ENCODE assay signal across 32 cellular contexts in the genomic region with DNA sequence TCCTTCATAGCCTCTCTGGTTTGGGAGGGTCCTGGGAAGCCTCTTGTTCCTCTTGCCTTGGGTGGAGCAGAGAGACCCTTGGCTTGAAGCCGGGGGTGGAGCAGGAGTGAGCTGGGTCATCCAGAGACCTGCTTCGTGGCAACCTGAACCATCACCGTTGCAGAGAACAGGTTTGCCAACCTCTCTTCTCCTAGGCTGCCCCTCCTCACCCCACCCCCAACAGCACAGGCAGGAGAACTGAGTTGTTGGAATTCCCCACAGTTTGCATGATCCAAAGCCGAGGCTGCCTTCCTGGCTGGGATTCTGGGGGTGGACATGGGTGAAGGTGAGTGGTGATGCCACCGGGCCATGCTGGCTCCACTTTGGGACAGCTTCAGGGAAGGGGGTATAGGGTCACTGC. TPM values are rescaled to one million over a fixed set of nuclear protein-coding genes. Genes with fewer than 3 reads are reported as not detected.
DNase-seq lines count a peak whose midpoint lies in the region; ATAC-seq and TF ChIP-seq lines count a peak whose summit lies in the region.
"Had no signal": no experiment of that assay in that cellular context is flagged by ENCODE, and none has a peak within 500 bp of the region (broad histone marks: within the 10 kb centered on the region; RNA-seq: fewer than 3 reads in every experiment).

No MANE protein-coding gene starts in this region.

- no peaks in the 10 kb centered on the region for H3K36me3 Mint-ChIP-seq in natural killer cell
- H3K36me3 Mint-ChIP-seq in natural killer cell treated with Interleukin-12 subunit alpha and Interleukin-12 subunit beta and Interleukin-15 and Interleukin-18, amount 100 ng/mL, for 72 hours, result no peaks in the 10 kb centered on the region
- peaks cover 6% of the 10 kb centered on the region for H3K36me3 Mint-ChIP-seq in effector memory CD8-positive, alpha-beta T cell (ENCODE audit: insufficient read depth)
- H3K36me3 Mint-ChIP-seq: stimulated activated memory B cell treated with anti-CD40 and anti-IgM and Interleukin-4, amounts not matched to agents 10 μg/mL and 1 μg/mL and 100 μg/mL, for 72 hours had no signal

- DNase-seq in natural killer cell (no peak), left kidney (ENCODE audit: low read depth, low spot score) (peak; percentile 43), germinal center (ENCODE audit: low spot score) (no peak), retina (no peak)
- no peak for DNase-seq in natural killer cell treated with Interleukin-12 subunit alpha and Interleukin-12 subunit beta and Interleukin-15 and Interleukin-18, amount 100 ng/mL, for 72 hours (ENCODE audit: low spot score)
- DNase-seq in effector memory CD8-positive, alpha-beta T cell, result no peak
- no peak for DNase-seq in stimulated activated CD4-positive, alpha-beta T cell treated with anti-CD3 and anti-CD28 coated beads, Interleukin-2, amount 100 ng/mL, for 48 hours
- DNase-seq: activated CD4-positive, alpha-beta T cell treated with anti-CD3 and anti-CD28 coated beads, Interleukin-2, amount 50 U/mL, for 48 hours; activated T-cell treated with anti-CD3 and anti-CD28 coated beads, Interleukin-2, amount 50 U/mL, for 48 hours; C1 segment of cervical spinal cord; COR-L47; dermis blood vessel endothelial cell; GF-D8; GM23248; HFFc6; hippocampal formation; KG1; left ventricle myocardium inferior; NCI-H1105; NCI-H187 treated with DMSO at 0.1 percent for 48 hours; NCI-H526 treated with DMSO at 0.1 percent for 48 hours; NK-92 treated with Interleukin-12 subunit alpha and Interleukin-12 subunit beta, amount 100 ng/mL, for 24 hours; stimulated activated CD4-positive, alpha-beta T cell treated with anti-CD3 and anti-CD28 coated beads, Interleukin-15, amount 100 ng/mL, for 24 hours; T-helper 2 cell had no signal

- H3K36me3 ChIP-seq in ectodermal cell (ENCODE audit: control insufficient read depth, insufficient read depth, low read length), result no peaks in the 10 kb centered on the region
- H3K36me3 ChIP-seq: gastroesophageal sphincter, left ventricle myocardium inferior had no signal

- peaks cover 43% of the 10 kb centered on the region for H3K4me1 ChIP-seq in ectodermal cell (ENCODE audit: control insufficient read depth, insufficient read depth, low read length)

- no peak overlapping the region for H3K27ac ChIP-seq in ectodermal cell (ENCODE audit: insufficient read depth, low read depth, low read length, poor library complexity, severe bottlenecking)
- H3K27ac ChIP-seq: 22Rv1, gastroesophageal sphincter, GM23248, left ventricle myocardium inferior had no signal

- H3K27me3 Mint-ChIP-seq in natural killer cell (ENCODE audit: low read depth in 2 of 2), result peaks cover 29% of the 10 kb centered on the region in 2 donors
- H3K27me3 Mint-ChIP-seq in natural killer cell treated with Interleukin-12 subunit alpha and Interleukin-12 subunit beta and Interleukin-15 and Interleukin-18, amount 100 ng/mL, for 72 hours, result peaks cover 21 to 22% of the 10 kb centered on the region in 2 donors
- H3K27me3 Mint-ChIP-seq in effector memory CD8-positive, alpha-beta T cell, result peaks cover 28 to 47% of the 10 kb centered on the region in 2 donors

- peak overlapping the region; percentile 17 for H3K4me3 Mint-ChIP-seq in natural killer cell
- no peak overlapping the region for H3K4me3 Mint-ChIP-seq in natural killer cell treated with Interleukin-12 subunit alpha and Interleukin-12 subunit beta and Interleukin-15 and Interleukin-18, amount 100 ng/mL, for 72 hours
- no peak overlapping the region for H3K4me3 Mint-ChIP-seq in effector memory CD8-positive, alpha-beta T cell
- H3K4me3 Mint-ChIP-seq: HFFc6; stimulated activated memory B cell treated with anti-CD40 and anti-IgM and Interleukin-4, amounts not matched to agents 10 μg/mL and 1 μg/mL and 100 μg/mL, for 72 hours had no signal

- H3K9me3 ChIP-seq in ectodermal cell (ENCODE audit: control insufficient read depth, low read length), result no peaks in the 10 kb centered on the region
- H3K9me3 ChIP-seq: gastroesophageal sphincter, left ventricle myocardium inferior had no signal

- H3K27me3 ChIP-seq in ectodermal cell (ENCODE audit: control insufficient read depth, insufficient read depth, low read length, poor library complexity, severe bottlenecking), result peaks cover 46% of the 10 kb centered on the region

- H3K27ac Mint-ChIP-seq in natural killer cell, result no peak overlapping the region
- no peak overlapping the region for H3K27ac Mint-ChIP-seq in natural killer cell treated with Interleukin-12 subunit alpha and Interleukin-12 subunit beta and Interleukin-15 and Interleukin-18, amount 100 ng/mL, for 72 hours
- H3K27ac Mint-ChIP-seq in effector memory CD8-positive, alpha-beta T cell, result no peak overlapping the region
- H3K27ac Mint-ChIP-seq: HFFc6; stimulated activated memory B cell treated with anti-CD40 and anti-IgM and Interleukin-4, amounts not matched to agents 10 μg/mL and 1 μg/mL and 100 μg/mL, for 72 hours had no signal

- TF ChIP-seq CTCF in natural killer cell (IDR thresholded peaks at IDR 0.05), result no peak

- peak overlapping the region; percentile 55 for H3K4me3 ChIP-seq in ectodermal cell (ENCODE audit: insufficient read depth, low read depth, low read length)
- H3K4me3 ChIP-seq: gastroesophageal sphincter, GM23248, left ventricle myocardium inferior had no signal

- peaks cover 6 to 7% of the 10 kb centered on the region in 2 donors for H3K4me1 Mint-ChIP-seq in natural killer cell
- H3K4me1 Mint-ChIP-seq in natural killer cell treated with Interleukin-12 subunit alpha and Interleukin-12 subunit beta and Interleukin-15 and Interleukin-18, amount 100 ng/mL, for 72 hours (ENCODE audit: low read depth in 2 of 2), result peaks cover 5 to 7% of the 10 kb centered on the region in 2 donors
- H3K4me1 Mint-ChIP-seq in effector memory CD8-positive, alpha-beta T cell (ENCODE audit: low read depth in 2 of 2), result peaks cover 8 to 12% of the 10 kb centered on the region in 2 donors

- no peak for ATAC-seq in natural killer cell
- no peak for ATAC-seq in natural killer cell treated with Interleukin-12 subunit alpha and Interleukin-12 subunit beta and Interleukin-15 and Interleukin-18, amount 100 ng/mL, for 72 hours
- ATAC-seq in effector memory CD8-positive, alpha-beta T cell (replicated peaks), result no peak
- ATAC-seq: activated CD4-positive, CD25-positive, alpha-beta regulatory T cell treated with anti-CD3 and anti-CD28 coated beads, Interleukin-2, amount 50 U/mL, for 24 hours; gastroesophageal sphincter; Panc1; stimulated activated memory B cell treated with anti-CD40 and anti-IgM and Interleukin-4, amounts not matched to agents 10 μg/mL and 1 μg/mL and 100 μg/mL, for 72 hours had no signal

- no peaks in the 10 kb centered on the region for H3K9me3 Mint-ChIP-seq in natural killer cell
- H3K9me3 Mint-ChIP-seq in natural killer cell treated with Interleukin-12 subunit alpha and Interleukin-12 subunit beta and Interleukin-15 and Interleukin-18, amount 100 ng/mL, for 72 hours, result no peaks in the 10 kb centered on the region
- no peaks in the 10 kb centered on the region for H3K9me3 Mint-ChIP-seq in effector memory CD8-positive, alpha-beta T cell
- H3K9me3 Mint-ChIP-seq: central memory CD8-positive, alpha-beta T cell; HFFc6; stimulated activated memory B cell treated with anti-CD40 and anti-IgM and Interleukin-4, amounts not matched to agents 10 μg/mL and 1 μg/mL and 100 μg/mL, for 72 hours had no signal

- intact Hi-C loops in natural killer cell (cut with micrococcal nuclease), result no loop called here

- WGBS in ectodermal cell, 2 experiments, result 68 to 71% methylated on average over 5 of the region's 5 CpGs

RNA-seq across cellular contexts. Expression of a gene that starts 2.2 kb away (rescaled TPM):
- not detected for total RNA-seq in natural killer cell
- not detected for total RNA-seq in natural killer cell treated with Interleukin-12 subunit alpha and Interleukin-12 subunit beta and Interleukin-15 and Interleukin-18, amount 100 ng/mL, for 72 hours
- 37.1 TPM for polyA plus RNA-seq in ectodermal cell (2013, experiment 1 of 4)
- polyA plus RNA-seq in ectodermal cell (2013, experiment 2 of 4), result 50.1 TPM
- polyA plus RNA-seq in ectodermal cell (2013, experiment 3 of 4), result 10.3 TPM
- 10.9 TPM for polyA plus RNA-seq in ectodermal cell (2013, experiment 4 of 4)
- total RNA-seq: HFFc6, left ventricle myocardium inferior, MCF 10A had no signal
